Comparison of ENCODE assay signal across 1 cellular context in the genomic region with DNA sequence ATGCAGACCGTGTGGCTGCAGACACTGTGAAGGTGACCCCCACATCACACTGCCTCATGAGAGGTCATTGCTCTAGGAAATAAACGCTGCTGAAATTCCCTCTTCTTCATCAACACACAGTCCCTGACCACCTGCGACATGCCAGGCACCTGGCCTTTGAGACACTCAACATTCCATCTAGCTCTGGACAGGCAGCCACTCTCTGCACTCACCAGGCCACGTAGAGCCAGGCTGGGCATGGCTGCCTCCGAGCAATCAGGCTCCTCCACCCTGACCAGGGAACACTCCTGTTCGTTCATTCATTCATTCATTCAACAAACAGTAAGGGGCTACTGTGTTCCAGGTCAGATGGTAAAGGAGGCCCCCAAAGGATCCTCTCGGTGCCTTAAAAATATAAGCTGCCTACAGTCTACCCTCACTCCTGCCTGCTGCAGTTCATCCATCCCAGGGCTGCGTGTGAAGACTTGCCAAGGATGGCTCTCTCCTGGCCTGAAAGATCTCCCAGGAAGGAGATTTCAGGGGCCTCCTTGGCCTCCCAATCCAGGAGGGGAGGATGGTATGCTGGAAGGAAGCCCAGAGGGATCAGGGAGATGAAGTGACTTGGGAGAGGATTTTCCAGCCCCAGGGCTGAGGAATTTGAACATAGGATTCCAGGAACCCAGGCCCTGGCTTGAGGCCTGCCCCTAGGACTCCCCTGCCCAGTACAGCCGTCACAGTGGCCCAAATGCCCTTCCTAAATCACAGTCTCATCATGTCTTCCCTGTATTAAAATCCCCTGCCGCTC.
TF ChIP-seq lines count a peak whose summit lies in the region.

No MANE protein-coding gene starts in this region.

TF ChIP-seq in GM23338, 12 proteins besides CTCF, POLR2A, EP300 and RAD21 (continued from another document):
- TF ChIP-seq, protein P1, sequence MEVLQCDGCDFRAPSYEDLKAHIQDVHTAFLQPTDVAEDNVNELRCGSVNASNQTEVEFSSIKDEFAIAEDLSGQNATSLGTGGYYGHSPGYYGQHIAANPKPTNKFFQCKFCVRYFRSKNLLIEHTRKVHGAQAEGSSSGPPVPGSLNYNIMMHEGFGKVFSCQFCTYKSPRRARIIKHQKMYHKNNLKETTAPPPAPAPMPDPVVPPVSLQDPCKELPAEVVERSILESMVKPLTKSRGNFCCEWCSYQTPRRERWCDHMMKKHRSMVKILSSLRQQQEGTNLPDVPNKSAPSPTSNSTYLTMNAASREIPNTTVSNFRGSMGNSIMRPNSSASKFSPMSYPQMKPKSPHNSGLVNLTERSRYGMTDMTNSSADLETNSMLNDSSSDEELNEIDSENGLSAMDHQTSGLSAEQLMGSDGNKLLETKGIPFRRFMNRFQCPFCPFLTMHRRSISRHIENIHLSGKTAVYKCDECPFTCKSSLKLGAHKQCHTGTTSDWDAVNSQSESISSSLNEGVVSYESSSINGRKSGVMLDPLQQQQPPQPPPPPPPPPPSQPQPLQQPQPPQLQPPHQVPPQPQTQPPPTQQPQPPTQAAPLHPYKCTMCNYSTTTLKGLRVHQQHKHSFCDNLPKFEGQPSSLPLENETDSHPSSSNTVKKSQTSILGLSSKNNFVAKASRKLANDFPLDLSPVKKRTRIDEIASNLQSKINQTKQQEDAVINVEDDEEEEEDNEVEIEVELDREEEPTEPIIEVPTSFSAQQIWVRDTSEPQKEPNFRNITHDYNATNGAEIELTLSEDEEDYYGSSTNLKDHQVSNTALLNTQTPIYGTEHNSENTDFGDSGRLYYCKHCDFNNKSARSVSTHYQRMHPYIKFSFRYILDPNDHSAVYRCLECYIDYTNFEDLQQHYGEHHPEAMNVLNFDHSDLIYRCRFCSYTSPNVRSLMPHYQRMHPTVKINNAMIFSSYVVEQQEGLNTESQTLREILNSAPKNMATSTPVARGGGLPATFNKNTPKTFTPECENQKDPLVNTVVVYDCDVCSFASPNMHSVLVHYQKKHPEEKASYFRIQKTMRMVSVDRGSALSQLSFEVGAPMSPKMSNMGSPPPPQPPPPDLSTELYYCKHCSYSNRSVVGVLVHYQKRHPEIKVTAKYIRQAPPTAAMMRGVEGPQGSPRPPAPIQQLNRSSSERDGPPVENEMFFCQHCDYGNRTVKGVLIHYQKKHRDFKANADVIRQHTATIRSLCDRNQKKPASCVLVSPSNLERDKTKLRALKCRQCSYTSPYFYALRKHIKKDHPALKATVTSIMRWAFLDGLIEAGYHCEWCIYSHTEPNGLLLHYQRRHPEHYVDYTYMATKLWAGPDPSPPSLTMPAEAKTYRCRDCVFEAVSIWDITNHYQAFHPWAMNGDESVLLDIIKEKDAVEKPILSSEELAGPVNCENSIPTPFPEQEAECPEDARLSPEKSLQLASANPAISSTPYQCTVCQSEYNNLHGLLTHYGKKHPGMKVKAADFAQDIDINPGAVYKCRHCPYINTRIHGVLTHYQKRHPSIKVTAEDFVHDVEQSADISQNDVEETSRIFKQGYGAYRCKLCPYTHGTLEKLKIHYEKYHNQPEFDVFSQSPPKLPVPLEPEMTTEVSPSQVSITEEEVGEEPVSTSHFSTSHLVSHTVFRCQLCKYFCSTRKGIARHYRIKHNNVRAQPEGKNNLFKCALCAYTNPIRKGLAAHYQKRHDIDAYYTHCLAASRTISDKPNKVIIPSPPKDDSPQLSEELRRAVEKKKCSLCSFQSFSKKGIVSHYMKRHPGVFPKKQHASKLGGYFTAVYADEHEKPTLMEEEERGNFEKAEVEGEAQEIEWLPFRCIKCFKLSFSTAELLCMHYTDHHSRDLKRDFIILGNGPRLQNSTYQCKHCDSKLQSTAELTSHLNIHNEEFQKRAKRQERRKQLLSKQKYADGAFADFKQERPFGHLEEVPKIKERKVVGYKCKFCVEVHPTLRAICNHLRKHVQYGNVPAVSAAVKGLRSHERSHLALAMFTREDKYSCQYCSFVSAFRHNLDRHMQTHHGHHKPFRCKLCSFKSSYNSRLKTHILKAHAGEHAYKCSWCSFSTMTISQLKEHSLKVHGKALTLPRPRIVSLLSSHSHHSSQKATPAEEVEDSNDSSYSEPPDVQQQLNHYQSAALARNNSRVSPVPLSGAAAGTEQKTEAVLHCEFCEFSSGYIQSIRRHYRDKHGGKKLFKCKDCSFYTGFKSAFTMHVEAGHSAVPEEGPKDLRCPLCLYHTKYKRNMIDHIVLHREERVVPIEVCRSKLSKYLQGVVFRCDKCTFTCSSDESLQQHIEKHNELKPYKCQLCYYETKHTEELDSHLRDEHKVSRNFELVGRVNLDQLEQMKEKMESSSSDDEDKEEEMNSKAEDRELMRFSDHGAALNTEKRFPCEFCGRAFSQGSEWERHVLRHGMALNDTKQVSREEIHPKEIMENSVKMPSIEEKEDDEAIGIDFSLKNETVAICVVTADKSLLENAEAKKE (CRISPR knock-in tag; IDR thresholded peaks at IDR 0.05), result no peak
- TF ChIP-seq NANOG (IDR thresholded peaks at IDR 0.05; ENCODE audit: borderline replicate concordance) (no peak), ZNF114 (CRISPR knock-in tag; IDR thresholded peaks at IDR 0.05) (no peak), JUNB (IDR thresholded peaks at IDR 0.05; ENCODE audit: unreplicated experiment) (no peak), EZH2phosphoT487 (IDR thresholded peaks at IDR 0.05; ENCODE audit: unreplicated experiment) (no peak), STAT1 (IDR thresholded peaks at IDR 0.05; ENCODE audit: unreplicated experiment) (no peak), CREB1 (CRISPR knock-in tag; IDR thresholded peaks at IDR 0.05; ENCODE audit: low read depth) (no peak), POLR2AphosphoS5 (IDR thresholded peaks at IDR 0.05; ENCODE audit: low read depth) (no peak)
- TF ChIP-seq, protein P2, sequence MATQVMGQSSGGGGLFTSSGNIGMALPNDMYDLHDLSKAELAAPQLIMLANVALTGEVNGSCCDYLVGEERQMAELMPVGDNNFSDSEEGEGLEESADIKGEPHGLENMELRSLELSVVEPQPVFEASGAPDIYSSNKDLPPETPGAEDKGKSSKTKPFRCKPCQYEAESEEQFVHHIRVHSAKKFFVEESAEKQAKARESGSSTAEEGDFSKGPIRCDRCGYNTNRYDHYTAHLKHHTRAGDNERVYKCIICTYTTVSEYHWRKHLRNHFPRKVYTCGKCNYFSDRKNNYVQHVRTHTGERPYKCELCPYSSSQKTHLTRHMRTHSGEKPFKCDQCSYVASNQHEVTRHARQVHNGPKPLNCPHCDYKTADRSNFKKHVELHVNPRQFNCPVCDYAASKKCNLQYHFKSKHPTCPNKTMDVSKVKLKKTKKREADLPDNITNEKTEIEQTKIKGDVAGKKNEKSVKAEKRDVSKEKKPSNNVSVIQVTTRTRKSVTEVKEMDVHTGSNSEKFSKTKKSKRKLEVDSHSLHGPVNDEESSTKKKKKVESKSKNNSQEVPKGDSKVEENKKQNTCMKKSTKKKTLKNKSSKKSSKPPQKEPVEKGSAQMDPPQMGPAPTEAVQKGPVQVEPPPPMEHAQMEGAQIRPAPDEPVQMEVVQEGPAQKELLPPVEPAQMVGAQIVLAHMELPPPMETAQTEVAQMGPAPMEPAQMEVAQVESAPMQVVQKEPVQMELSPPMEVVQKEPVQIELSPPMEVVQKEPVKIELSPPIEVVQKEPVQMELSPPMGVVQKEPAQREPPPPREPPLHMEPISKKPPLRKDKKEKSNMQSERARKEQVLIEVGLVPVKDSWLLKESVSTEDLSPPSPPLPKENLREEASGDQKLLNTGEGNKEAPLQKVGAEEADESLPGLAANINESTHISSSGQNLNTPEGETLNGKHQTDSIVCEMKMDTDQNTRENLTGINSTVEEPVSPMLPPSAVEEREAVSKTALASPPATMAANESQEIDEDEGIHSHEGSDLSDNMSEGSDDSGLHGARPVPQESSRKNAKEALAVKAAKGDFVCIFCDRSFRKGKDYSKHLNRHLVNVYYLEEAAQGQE (IDR thresholded peaks at IDR 0.05; ENCODE audit: unreplicated experiment), result no peak
- TF ChIP-seq, protein P3, sequence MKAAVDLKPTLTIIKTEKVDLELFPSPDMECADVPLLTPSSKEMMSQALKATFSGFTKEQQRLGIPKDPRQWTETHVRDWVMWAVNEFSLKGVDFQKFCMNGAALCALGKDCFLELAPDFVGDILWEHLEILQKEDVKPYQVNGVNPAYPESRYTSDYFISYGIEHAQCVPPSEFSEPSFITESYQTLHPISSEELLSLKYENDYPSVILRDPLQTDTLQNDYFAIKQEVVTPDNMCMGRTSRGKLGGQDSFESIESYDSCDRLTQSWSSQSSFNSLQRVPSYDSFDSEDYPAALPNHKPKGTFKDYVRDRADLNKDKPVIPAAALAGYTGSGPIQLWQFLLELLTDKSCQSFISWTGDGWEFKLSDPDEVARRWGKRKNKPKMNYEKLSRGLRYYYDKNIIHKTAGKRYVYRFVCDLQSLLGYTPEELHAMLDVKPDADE (IDR thresholded peaks at IDR 0.05), result no peak
